In the genomic region with DNA sequence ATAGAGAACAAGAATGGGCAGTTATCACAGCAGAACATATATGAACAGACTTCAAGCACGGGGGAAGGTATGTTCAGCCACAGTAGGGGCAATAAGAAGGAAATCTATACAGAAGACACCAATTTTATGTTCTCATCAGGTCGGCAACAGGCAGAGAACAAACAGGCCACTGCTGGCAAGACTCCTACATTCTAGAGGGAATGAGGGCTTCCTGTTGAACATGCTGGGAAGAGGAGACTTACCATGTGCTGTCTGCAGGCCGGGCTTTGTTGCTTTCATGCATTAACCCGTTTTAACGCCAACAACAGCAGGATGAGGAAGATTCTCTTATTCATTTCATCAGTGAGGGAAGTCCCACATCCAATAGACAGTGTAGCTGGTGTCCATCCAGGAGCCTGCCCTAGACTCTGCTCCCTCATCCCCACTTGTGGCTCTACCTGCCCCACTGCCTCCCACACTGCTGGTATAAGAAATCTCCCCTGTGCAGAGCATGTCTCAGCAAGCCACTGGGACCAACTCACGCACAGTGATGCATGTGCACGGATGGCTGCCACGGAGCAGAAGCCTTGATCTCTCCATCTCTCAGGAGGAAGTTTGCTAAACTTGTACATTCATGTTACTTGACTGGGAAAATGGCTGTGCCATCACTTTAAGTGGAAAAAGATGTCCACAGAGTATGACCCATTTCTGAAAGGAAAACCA, we compare ENCODE assay signal across 19 cellular contexts.
DNase-seq lines count a peak whose midpoint lies in the region; FAIRE-seq and TF ChIP-seq lines count a peak whose summit lies in the region.
"Had no signal": no experiment of that assay in that cellular context is flagged by ENCODE, and none has a peak within 500 bp of the region (broad histone marks: within the 10 kb centered on the region; RNA-seq: fewer than 3 reads in every experiment).

No MANE protein-coding gene starts in this region.

- intact Hi-C loops in PC-9 (cut with micrococcal nuclease; ENCODE audit: unreplicated experiment) (loop anchor here (1.0 to 5.0 kb wide), 3 partner anchors 36 to 191 kb away; partner anchors contain the start of gene HTRA3), kidney (cut with DNase I) (no loop called here)

- H3K4me3 ChIP-seq in PC-9 (no peak overlapping the region), epithelial cell of esophagus (ENCODE audit: low read length) (no peak overlapping the region), kidney (ENCODE audit: low read length in 2 of 2) (no peak overlapping the region)
- H3K4me3 ChIP-seq: hepatocyte, MG63, tibial nerve had no signal

- H3K79me2 ChIP-seq in PC-9 (ENCODE audit: low read depth): no peaks in the 10 kb centered on the region
- H3K79me2 ChIP-seq: hepatocyte had no signal

- H3K9me2 ChIP-seq in PC-9 (ENCODE audit: insufficient read depth): no peaks in the 10 kb centered on the region

- H3K9ac ChIP-seq in kidney (ENCODE audit: low read length in 2 of 2): no peak overlapping the region

- TF ChIP-seq CTCF in PC-9 (conservative IDR thresholded peaks at IDR 0.05) (no peak), epithelial cell of esophagus (IDR thresholded peaks at IDR 0.05; ENCODE audit: insufficient read depth, low read depth, low read length, missing control alignments) (no peak), mesothelial cell of epicardium (IDR thresholded peaks at IDR 0.05; ENCODE audit: unreplicated experiment) (no peak), kidney (IDR thresholded peaks at IDR 0.05; ENCODE audit: borderline replicate concordance, extremely low read depth, insufficient read depth) (no peak)

- H3K4me1 ChIP-seq in PC-9 (replicated peaks; ENCODE audit: insufficient read depth) (peaks cover 59% of the 10 kb centered on the region), kidney (ENCODE audit: control insufficient read depth in 1 of 2, insufficient read depth in 1 of 2, low read depth in 1 of 2, low read length in 2 of 2) (no peaks in the 10 kb centered on the region)

- peak overlapping the region; percentile 5 for H3K27ac Mint-ChIP-seq in mesothelial cell of epicardium
- H3K27ac Mint-ChIP-seq: activated CD4-positive, alpha-beta T cell treated with anti-CD3 and anti-CD28 coated beads, Interleukin-2, amount 10 ng/mL, durations not matched to agents 7 days and 5 days; activated naive CD8-positive, alpha-beta T cell treated with anti-CD3 and anti-CD28 coated beads, Interleukin-2, amount 50 U/mL, for 24 hours; activated T-cell treated with anti-CD3 and anti-CD28 coated beads, Interleukin-2, amount 50 U/mL, for 24 hours had no signal

- H3K4me1 Mint-ChIP-seq in mesothelial cell of epicardium: peaks cover 33% of the 10 kb centered on the region
- H3K4me1 Mint-ChIP-seq: activated CD4-positive, alpha-beta T cell treated with anti-CD3 and anti-CD28 coated beads, Interleukin-2, amount 10 ng/mL, durations not matched to agents 7 days and 5 days; activated naive CD8-positive, alpha-beta T cell treated with anti-CD3 and anti-CD28 coated beads, Interleukin-2, amount 50 U/mL, for 24 hours had no signal

- H3K27ac ChIP-seq in PC-9 (peak overlapping the region; percentile 84), kidney (ENCODE audit: low read depth in 2 of 2, low read length in 2 of 2) (no peak overlapping the region)
- H3K27ac ChIP-seq: hepatocyte, tibial nerve had no signal

- no TSS peak for BruUV-seq in PC-9 (replicated peaks; lab: Mats Ljungman, UMichigan)

- POLR2A ChIA-PET in PC-9 (lab: Charles Lee; ENCODE audit: unreplicated experiment): no interaction called here

- no peaks in the 10 kb centered on the region for H3K9me3 Mint-ChIP-seq in mesothelial cell of epicardium
- H3K9me3 Mint-ChIP-seq: activated CD4-positive, alpha-beta T cell treated with anti-CD3 and anti-CD28 coated beads, Interleukin-2, amount 10 ng/mL, durations not matched to agents 7 days and 5 days; activated naive CD8-positive, alpha-beta T cell treated with anti-CD3 and anti-CD28 coated beads, Interleukin-2, amount 50 U/mL, for 24 hours had no signal

- H3K9me3 ChIP-seq in PC-9 (ENCODE audit: insufficient read depth, low read depth) (no peaks in the 10 kb centered on the region), kidney (ENCODE audit: control insufficient read depth in 1 of 2, low read length in 2 of 2) (no peaks in the 10 kb centered on the region)
- H3K9me3 ChIP-seq: MG63, tibial nerve had no signal

- H3K4me3 Mint-ChIP-seq in mesothelial cell of epicardium: no peak overlapping the region
- H3K4me3 Mint-ChIP-seq: activated CD4-positive, alpha-beta T cell treated with anti-CD3 and anti-CD28 coated beads, Interleukin-2, amount 10 ng/mL, durations not matched to agents 7 days and 5 days; activated naive CD8-positive, alpha-beta T cell treated with anti-CD3 and anti-CD28 coated beads, Interleukin-2, amount 50 U/mL, for 24 hours; activated T-cell treated with anti-CD3 and anti-CD28 coated beads, Interleukin-2, amount 50 U/mL, for 24 hours; nephron had no signal

- no peak overlapping the region for H2AFZ ChIP-seq in PC-9
- H2AFZ ChIP-seq: hepatocyte had no signal

- no peaks in the 10 kb centered on the region for H4K20me1 ChIP-seq in PC-9 (ENCODE audit: insufficient read depth)

- peak overlapping the region; percentile 58 for H3K4me2 ChIP-seq in PC-9
- H3K4me2 ChIP-seq: hepatocyte had no signal

- H3F3A ChIP-seq in PC-9 (ENCODE audit: insufficient read depth, low read depth): peaks cover 23% of the 10 kb centered on the region

- H3K27me3 ChIP-seq in PC-9 (ENCODE audit: insufficient read depth, low read depth): no peaks in the 10 kb centered on the region
- H3K27me3 ChIP-seq: hepatocyte, MG63, tibial nerve had no signal

- CTCF ChIA-PET in PC-9 (lab: Charles Lee): no interaction called here

- H3K36me3 ChIP-seq in PC-9 (ENCODE audit: low read depth): no peaks in the 10 kb centered on the region
- no peaks in the 10 kb centered on the region for H3K36me3 ChIP-seq in kidney (ENCODE audit: control insufficient read depth in 1 of 2, insufficient read depth in 2 of 2, low read length in 2 of 2)
- H3K36me3 ChIP-seq: MG63 had no signal

- no peak for FAIRE-seq in kidney (lab: Jason Lieb, UNC)
- FAIRE-seq: colon, GM18507 had no signal

- no peaks in the 10 kb centered on the region for H3K27me3 Mint-ChIP-seq in mesothelial cell of epicardium (ENCODE audit: low read depth)
- H3K27me3 Mint-ChIP-seq: activated CD4-positive, alpha-beta T cell treated with anti-CD3 and anti-CD28 coated beads, Interleukin-2, amount 10 ng/mL, durations not matched to agents 7 days and 5 days; activated naive CD8-positive, alpha-beta T cell treated with anti-CD3 and anti-CD28 coated beads, Interleukin-2, amount 50 U/mL, for 24 hours; activated T-cell treated with anti-CD3 and anti-CD28 coated beads, Interleukin-2, amount 50 U/mL, for 24 hours had no signal

- H3K36me3 Mint-ChIP-seq in mesothelial cell of epicardium: peaks cover 4% of the 10 kb centered on the region

- DNase-seq in AG20443 (ENCODE audit: low spot score) (peak; percentile 39), PC-9 (peak in 1 of 2 experiments; percentile 21), epithelial cell of esophagus (ENCODE audit: low read depth) (peak; percentile 62), mesothelial cell of epicardium (ENCODE audit: low spot score in 2 of 2, unreplicated experiment in 2 of 2) (no peak), DMS153 (lab: John Stamatoyannopoulos, UW) (no peak), kidney (no peak), NCI-H2107 (lab: John Stamatoyannopoulos, UW) (no peak), NCI-H510A treated with DMSO at 0.1 percent for 48 hours (lab: John Stamatoyannopoulos, UW) (no peak)
- DNase-seq: activated CD4-positive, alpha-beta T cell treated with anti-CD3 and anti-CD28 coated beads, Interleukin-2, amount 10 ng/mL, durations not matched to agents 7 days and 5 days; activated naive CD8-positive, alpha-beta T cell treated with anti-CD3 and anti-CD28 coated beads, Interleukin-2, amount 50 U/mL, for 24 hours; MG63; NCI-H2081; stimulated activated CD4-positive, alpha-beta T cell treated with anti-CD3 and anti-CD28 coated beads, Interleukin-2, amount 100 ng/mL, for 24 hours had no signal

Comparison
In these comparisons a context has a peak if more than half of its experiments do, and no peak if none do; other contexts are left out.
1. DNase-seq: peak in AG20443 (single experiment) and epithelial cell of esophagus (single experiment); none in mesothelial cell of epicardium (0 of 2), DMS153 (single experiment), kidney (single experiment), NCI-H2107 (single experiment) and NCI-H510A treated with DMSO at 0.1 percent for 48 hours (single experiment).